ENCODE assay signal across 1 cellular context in the genomic region with DNA sequence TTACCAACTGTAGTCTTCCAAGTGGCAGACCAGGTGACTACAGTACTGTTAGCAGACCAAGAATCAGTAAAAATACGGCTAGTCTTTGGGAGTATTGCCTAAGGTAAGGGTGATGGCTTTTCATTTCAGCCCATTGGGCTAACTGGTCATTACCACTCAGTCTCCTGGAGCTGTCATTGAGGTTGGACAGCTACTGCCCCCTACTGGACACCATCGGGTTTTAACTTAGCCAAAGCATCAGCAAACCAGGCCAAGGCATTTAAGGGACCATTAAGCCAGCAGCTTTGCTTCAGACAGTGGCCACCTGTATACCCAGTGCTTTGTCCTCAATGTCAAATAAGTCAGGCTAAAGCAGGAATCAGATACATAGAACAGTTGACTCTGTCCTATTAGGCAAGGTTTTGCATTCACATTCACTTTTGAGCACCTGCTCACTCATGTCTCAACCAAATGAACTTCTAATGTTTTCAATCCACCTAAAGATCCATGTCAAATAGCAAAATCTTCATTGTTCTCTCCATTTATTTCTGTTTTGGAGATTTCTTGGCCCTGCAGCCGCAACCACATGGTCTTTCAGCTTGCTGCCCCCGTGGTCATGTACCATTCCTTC.
TF ChIP-seq lines count a peak whose summit lies in the region.

No MANE protein-coding gene starts in this region.

TF ChIP-seq in K562, 482 proteins besides CTCF, POLR2A, EP300 and RAD21 (continued from another document):
- TF ChIP-seq ZNF655 (CRISPR knock-in tag; IDR thresholded peaks at IDR 0.05): no peak
- peak; percentile 39; the same call in 1 of the 2 replicates for TF ChIP-seq ARID2 (IDR thresholded peaks at IDR 0.05)
- TF ChIP-seq XRCC5 (IDR thresholded peaks at IDR 0.05; ENCODE audit: low read depth, low read length): 0 out of 2 replicates have a peak, but pooled peaks have one; percentile 45
- TF ChIP-seq FOXK1 (CRISPR knock-in tag; IDR thresholded peaks at IDR 0.05; ENCODE audit: borderline replicate concordance): 0 out of 2 replicates have a peak, but pooled peaks have one; percentile 37
- TF ChIP-seq TRIM25 (IDR thresholded peaks at IDR 0.05; ENCODE audit: borderline replicate concordance): no peak
- peak; percentile 56; the same call in 1 of the 2 replicates for TF ChIP-seq RB1 (IDR thresholded peaks at IDR 0.05; ENCODE audit: low read depth)
- TF ChIP-seq ZFP36 (IDR thresholded peaks at IDR 0.05; ENCODE audit: low read depth, low read length, partially characterized antibody): peak; percentile 24
- 0 out of 2 replicates have a peak, but pooled peaks have one; percentile 46 for TF ChIP-seq LCOR (CRISPR knock-in tag; IDR thresholded peaks at IDR 0.05)
- TF ChIP-seq CTCFL (IDR thresholded peaks at IDR 0.05; ENCODE audit: borderline replicate concordance, insufficient read depth, low read depth, low read length, poor library complexity, severe bottlenecking): peak; percentile 27
- peak in 1 of 2 experiments; percentile 13; a peak in 1 of 4 replicates for TF ChIP-seq RCOR1 (IDR thresholded peaks at IDR 0.05; ENCODE audit: borderline replicate concordance in 1 of 2, low read depth in 2 of 2, low read length in 2 of 2)
- TF ChIP-seq GABPB2 (CRISPR knock-in tag; conservative IDR thresholded peaks at IDR 0.05): no peak
- TF ChIP-seq EHMT2 (IDR thresholded peaks at IDR 0.05): peak; percentile 51; the same call in 1 of the 2 replicates
- no peak for TF ChIP-seq SREBF2 (CRISPR knock-in tag; IDR thresholded peaks at IDR 0.05)
